Comparison of ENCODE assay signal across 11 cellular contexts in the genomic region with DNA sequence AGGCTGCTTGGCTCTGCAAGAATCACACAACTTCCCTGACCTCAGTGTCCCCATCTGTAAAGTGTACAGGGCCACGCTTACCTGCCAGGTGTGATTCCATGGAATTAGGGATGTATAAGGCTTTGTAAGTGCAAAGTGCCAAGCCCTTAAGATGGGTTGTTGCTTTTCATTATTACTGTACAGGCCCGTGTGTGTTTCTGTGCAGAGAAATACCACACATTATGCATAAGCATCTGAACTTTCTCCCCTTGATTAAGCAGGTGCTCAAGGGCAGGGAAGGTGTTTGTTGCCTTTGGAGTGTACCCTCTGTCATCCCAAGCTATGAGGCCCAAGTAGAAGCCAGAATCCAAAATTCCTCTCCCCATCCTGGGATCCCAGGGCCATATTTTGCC. TPM values are rescaled to one million over a fixed set of nuclear protein-coding genes. Genes with fewer than 3 reads are reported as not detected.
DNase-seq lines count a peak whose midpoint lies in the region; ATAC-seq lines count a peak whose summit lies in the region.
"Had no signal": no experiment of that assay in that cellular context is flagged by ENCODE, and none has a peak within 500 bp of the region (broad histone marks: within the 10 kb centered on the region; RNA-seq: fewer than 3 reads in every experiment).

No MANE protein-coding gene starts in this region.

- H3K9me3 ChIP-seq in T-helper 17 cell (ENCODE audit: control insufficient read depth, low read length, poor library complexity, severe bottlenecking): no peaks in the 10 kb centered on the region
- H3K9me3 ChIP-seq: Caco-2, thyroid gland had no signal

- no peak overlapping the region for H3K4me3 Mint-ChIP-seq in central memory CD8-positive, alpha-beta T cell
- no peak overlapping the region for H3K4me3 Mint-ChIP-seq in T-helper 17 cell

- H3K4me1 Mint-ChIP-seq in central memory CD8-positive, alpha-beta T cell: peaks cover 6% of the 10 kb centered on the region
- peaks cover 4% of the 10 kb centered on the region for H3K4me1 Mint-ChIP-seq in T-helper 17 cell

- no peaks in the 10 kb centered on the region for H3K9me3 Mint-ChIP-seq in central memory CD8-positive, alpha-beta T cell

- DNase-seq in central memory CD8-positive, alpha-beta T cell (ENCODE audit: low spot score in 2 of 2): no peak
- no peak for DNase-seq in NCI-H146 treated with DMSO at 0.1 percent for 48 hours (lab: John Stamatoyannopoulos, UW; ENCODE audit: unreplicated experiment)
- no peak for DNase-seq in NCI-H1105 treated with DMSO at 0.1 percent for 48 hours (lab: John Stamatoyannopoulos, UW)
- no peak for DNase-seq in T-helper 17 cell
- no peak for DNase-seq in SHP77 treated with DMSO at 0.1 percent for 48 hours (lab: John Stamatoyannopoulos, UW)
- DNase-seq: activated effector memory CD4-positive, alpha-beta T cell treated with Interleukin-2 at 50 U/mL for 16 hours; thyroid gland had no signal

- ATAC-seq in GM18502 (IDR thresholded peaks at IDR 0.05; ENCODE audit: poor library complexity, unreplicated experiment): peak; percentile 40
- ATAC-seq in GM19455 (IDR thresholded peaks at IDR 0.05; ENCODE audit: unreplicated experiment): peak; percentile 28
- ATAC-seq in HG03095 (IDR thresholded peaks at IDR 0.05; ENCODE audit: unreplicated experiment): peak; percentile 23
- no peak for ATAC-seq in central memory CD8-positive, alpha-beta T cell (replicated peaks; ENCODE audit: extremely low read depth, poor library complexity, severe bottlenecking)
- ATAC-seq in T-helper 17 cell: no peak

- H3K27ac Mint-ChIP-seq in central memory CD8-positive, alpha-beta T cell (ENCODE audit: low read depth): peak overlapping the region; percentile 23
- no peak overlapping the region for H3K27ac Mint-ChIP-seq in T-helper 17 cell

- peaks cover 57% of the 10 kb centered on the region for H3K27me3 Mint-ChIP-seq in central memory CD8-positive, alpha-beta T cell
- no peaks in the 10 kb centered on the region for H3K27me3 Mint-ChIP-seq in T-helper 17 cell

- H3K36me3 Mint-ChIP-seq in central memory CD8-positive, alpha-beta T cell (ENCODE audit: insufficient read depth): no peaks in the 10 kb centered on the region
- peaks cover 4% of the 10 kb centered on the region for H3K36me3 Mint-ChIP-seq in T-helper 17 cell (ENCODE audit: low read depth)

RNA-seq across cellular contexts. Expression of a gene that starts 13.6 kb away (rescaled TPM):
- total RNA-seq in T-helper 17 cell: not detected

Comparison
In these comparisons a context has a peak if more than half of its experiments do, and no peak if none do; other contexts are left out.
1. ATAC-seq: peak in GM18502 (single experiment), GM19455 (single experiment) and HG03095 (single experiment); none in central memory CD8-positive, alpha-beta T cell (single experiment) and T-helper 17 cell (single experiment).